In the genomic region with DNA sequence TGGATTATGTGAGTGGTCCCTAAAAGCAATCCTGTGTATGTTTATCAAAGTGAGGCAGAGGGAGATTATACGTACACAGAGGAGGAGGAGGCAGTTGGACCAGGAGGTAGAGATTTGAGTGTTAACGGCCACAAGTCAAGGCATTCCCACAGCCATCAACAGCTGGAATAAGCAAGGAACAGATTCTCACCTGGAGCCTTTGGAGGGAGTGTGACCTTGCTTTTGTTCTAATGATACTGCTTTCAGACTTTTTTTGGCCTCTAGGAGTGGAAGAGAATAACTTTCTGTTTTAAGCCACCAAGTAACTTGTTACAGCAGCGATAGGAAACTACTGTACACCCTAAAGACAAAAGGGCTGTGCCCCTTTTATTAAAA, we compare ENCODE assay signal across 1 cellular context.
TF ChIP-seq lines count a peak whose summit lies in the region.

No MANE protein-coding gene starts in this region.

TF ChIP-seq in IMR-90, 13 proteins besides CTCF, POLR2A, EP300 and RAD21:
- no peak for TF ChIP-seq MAZ (IDR thresholded peaks at IDR 0.05; ENCODE audit: borderline replicate concordance, low read depth, low read length)
